In the genomic region with DNA sequence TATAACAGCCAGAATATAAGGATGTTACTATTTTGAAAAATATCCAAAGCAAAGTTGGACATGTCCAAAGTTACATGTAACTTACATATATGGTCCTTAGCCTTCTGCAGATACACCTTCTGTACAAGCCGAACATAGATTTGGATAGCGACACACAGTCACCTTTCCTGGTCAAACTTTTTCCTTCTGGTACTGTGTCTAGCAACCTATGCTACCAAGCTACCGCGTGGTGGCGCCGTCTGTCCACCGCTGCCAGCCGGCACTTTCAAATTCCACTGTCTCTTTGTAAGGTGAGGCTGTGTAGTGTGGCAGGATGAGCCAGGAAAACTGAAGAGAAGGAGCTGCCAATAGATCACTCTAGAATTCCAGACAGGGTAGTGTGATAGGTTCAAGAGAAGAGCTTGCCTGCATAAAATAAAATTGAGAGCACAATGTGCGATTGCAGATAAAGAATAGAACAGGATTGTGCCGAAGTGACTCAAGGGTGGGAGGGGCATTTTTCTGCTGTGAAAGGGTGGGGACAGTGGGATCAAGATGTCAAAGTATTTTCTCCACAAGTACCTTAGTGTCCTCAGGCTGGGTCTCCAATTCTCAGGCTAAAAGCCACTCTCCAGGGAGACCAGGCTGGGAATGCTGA, we compare ENCODE assay signal across 1 cellular context.
TF ChIP-seq lines count a peak whose summit lies in the region.

No MANE protein-coding gene starts in this region.

TF ChIP-seq in HepG2, 621 proteins besides CTCF, POLR2A, EP300 and RAD21 (continued from another document and continues in another):
- TF ChIP-seq, protein P1, sequence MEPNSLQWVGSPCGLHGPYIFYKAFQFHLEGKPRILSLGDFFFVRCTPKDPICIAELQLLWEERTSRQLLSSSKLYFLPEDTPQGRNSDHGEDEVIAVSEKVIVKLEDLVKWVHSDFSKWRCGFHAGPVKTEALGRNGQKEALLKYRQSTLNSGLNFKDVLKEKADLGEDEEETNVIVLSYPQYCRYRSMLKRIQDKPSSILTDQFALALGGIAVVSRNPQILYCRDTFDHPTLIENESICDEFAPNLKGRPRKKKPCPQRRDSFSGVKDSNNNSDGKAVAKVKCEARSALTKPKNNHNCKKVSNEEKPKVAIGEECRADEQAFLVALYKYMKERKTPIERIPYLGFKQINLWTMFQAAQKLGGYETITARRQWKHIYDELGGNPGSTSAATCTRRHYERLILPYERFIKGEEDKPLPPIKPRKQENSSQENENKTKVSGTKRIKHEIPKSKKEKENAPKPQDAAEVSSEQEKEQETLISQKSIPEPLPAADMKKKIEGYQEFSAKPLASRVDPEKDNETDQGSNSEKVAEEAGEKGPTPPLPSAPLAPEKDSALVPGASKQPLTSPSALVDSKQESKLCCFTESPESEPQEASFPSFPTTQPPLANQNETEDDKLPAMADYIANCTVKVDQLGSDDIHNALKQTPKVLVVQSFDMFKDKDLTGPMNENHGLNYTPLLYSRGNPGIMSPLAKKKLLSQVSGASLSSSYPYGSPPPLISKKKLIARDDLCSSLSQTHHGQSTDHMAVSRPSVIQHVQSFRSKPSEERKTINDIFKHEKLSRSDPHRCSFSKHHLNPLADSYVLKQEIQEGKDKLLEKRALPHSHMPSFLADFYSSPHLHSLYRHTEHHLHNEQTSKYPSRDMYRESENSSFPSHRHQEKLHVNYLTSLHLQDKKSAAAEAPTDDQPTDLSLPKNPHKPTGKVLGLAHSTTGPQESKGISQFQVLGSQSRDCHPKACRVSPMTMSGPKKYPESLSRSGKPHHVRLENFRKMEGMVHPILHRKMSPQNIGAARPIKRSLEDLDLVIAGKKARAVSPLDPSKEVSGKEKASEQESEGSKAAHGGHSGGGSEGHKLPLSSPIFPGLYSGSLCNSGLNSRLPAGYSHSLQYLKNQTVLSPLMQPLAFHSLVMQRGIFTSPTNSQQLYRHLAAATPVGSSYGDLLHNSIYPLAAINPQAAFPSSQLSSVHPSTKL (CRISPR knock-in tag; IDR thresholded peaks at IDR 0.05), result peak; percentile 49
- no peak for TF ChIP-seq ZNF781 (CRISPR knock-in tag; IDR thresholded peaks at IDR 0.05; ENCODE audit: borderline replicate concordance, not compliant biosample characterization)
- TF ChIP-seq, protein P2, sequence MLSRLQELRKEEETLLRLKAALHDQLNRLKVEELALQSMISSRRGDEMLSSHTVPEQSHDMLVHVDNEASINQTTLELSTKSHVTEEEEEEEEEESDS (CRISPR knock-in tag; IDR thresholded peaks at IDR 0.05; ENCODE audit: borderline replicate concordance), result no peak
- peak; percentile 54 for TF ChIP-seq YY1 (IDR thresholded peaks at IDR 0.05; ENCODE audit: insufficient read depth, insufficient replicate concordance, low read depth, low read length)
- TF ChIP-seq NCOA2 (CRISPR knock-in tag; IDR thresholded peaks at IDR 0.05), result 0 out of 2 replicates have a peak, but pooled peaks have one; percentile 16
- TF ChIP-seq TMF1 (CRISPR knock-in tag; IDR thresholded peaks at IDR 0.05; ENCODE audit: low read depth), result no peak
- TF ChIP-seq, protein P3, sequence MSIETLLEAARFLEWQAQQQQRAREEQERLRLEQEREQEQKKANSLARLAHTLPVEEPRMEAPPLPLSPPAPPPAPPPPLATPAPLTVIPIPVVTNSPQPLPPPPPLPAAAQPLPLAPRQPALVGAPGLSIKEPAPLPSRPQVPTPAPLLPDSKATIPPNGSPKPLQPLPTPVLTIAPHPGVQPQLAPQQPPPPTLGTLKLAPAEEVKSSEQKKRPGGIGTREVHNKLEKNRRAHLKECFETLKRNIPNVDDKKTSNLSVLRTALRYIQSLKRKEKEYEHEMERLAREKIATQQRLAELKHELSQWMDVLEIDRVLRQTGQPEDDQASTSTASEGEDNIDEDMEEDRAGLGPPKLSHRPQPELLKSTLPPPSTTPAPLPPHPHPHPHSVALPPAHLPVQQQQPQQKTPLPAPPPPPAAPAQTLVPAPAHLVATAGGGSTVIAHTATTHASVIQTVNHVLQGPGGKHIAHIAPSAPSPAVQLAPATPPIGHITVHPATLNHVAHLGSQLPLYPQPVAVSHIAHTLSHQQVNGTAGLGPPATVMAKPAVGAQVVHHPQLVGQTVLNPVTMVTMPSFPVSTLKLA (IDR thresholded peaks at IDR 0.05), result no peak
- no peak for TF ChIP-seq HNRNPL (IDR thresholded peaks at IDR 0.05; ENCODE audit: low read depth, low read length)
- TF ChIP-seq ZMAT3 (CRISPR knock-in tag; conservative IDR thresholded peaks at IDR 0.05), result no peak
- TF ChIP-seq, protein P4, sequence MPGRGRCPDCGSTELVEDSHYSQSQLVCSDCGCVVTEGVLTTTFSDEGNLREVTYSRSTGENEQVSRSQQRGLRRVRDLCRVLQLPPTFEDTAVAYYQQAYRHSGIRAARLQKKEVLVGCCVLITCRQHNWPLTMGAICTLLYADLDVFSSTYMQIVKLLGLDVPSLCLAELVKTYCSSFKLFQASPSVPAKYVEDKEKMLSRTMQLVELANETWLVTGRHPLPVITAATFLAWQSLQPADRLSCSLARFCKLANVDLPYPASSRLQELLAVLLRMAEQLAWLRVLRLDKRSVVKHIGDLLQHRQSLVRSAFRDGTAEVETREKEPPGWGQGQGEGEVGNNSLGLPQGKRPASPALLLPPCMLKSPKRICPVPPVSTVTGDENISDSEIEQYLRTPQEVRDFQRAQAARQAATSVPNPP (CRISPR knock-in tag; IDR thresholded peaks at IDR 0.05), result no peak
- TF ChIP-seq YEATS2 (CRISPR knock-in tag; IDR thresholded peaks at IDR 0.05; ENCODE audit: borderline replicate concordance), result no peak; the same call in 1 of the 2 replicates
- TF ChIP-seq POGZ (CRISPR knock-in tag; IDR thresholded peaks at IDR 0.05), result no peak
- no peak for TF ChIP-seq ZNF460 (CRISPR knock-in tag; IDR thresholded peaks at IDR 0.05; ENCODE audit: borderline replicate concordance)
- no peak for TF ChIP-seq ZNF17 (CRISPR knock-in tag; IDR thresholded peaks at IDR 0.05)
- no peak for TF ChIP-seq SALL2 (CRISPR knock-in tag; IDR thresholded peaks at IDR 0.05)
- no peak for TF ChIP-seq ZNF101 (CRISPR knock-in tag; IDR thresholded peaks at IDR 0.05; ENCODE audit: borderline replicate concordance, low read depth)
- TF ChIP-seq PHF20 (CRISPR knock-in tag; IDR thresholded peaks at IDR 0.05), result no peak
- no peak for TF ChIP-seq RXRA (CRISPR knock-in tag; IDR thresholded peaks at IDR 0.05)
- TF ChIP-seq SALL1 (CRISPR knock-in tag; IDR thresholded peaks at IDR 0.05), result peak; percentile 64
- TF ChIP-seq, protein P5, sequence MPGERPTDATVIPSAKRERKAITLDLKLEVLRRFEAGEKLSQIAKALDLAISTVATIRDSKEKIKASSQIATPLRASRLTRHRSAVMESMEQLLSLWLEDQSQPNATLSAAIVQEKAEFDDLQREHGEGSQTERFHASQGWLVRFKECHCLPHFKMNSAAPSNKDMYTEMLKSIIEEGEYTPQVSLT (CRISPR knock-in tag; IDR thresholded peaks at IDR 0.05; ENCODE audit: borderline replicate concordance, low read depth), result no peak
- TF ChIP-seq PAX8 (CRISPR knock-in tag; IDR thresholded peaks at IDR 0.05; ENCODE audit: borderline replicate concordance), result no peak
- TF ChIP-seq ZNF3 (CRISPR knock-in tag; IDR thresholded peaks at IDR 0.05), result no peak
- TF ChIP-seq ZNF589 (CRISPR knock-in tag; conservative IDR thresholded peaks at IDR 0.05), result no peak
- TF ChIP-seq ZNF556 (CRISPR knock-in tag; IDR thresholded peaks at IDR 0.05; ENCODE audit: borderline replicate concordance), result no peak
- TF ChIP-seq, protein P6, sequence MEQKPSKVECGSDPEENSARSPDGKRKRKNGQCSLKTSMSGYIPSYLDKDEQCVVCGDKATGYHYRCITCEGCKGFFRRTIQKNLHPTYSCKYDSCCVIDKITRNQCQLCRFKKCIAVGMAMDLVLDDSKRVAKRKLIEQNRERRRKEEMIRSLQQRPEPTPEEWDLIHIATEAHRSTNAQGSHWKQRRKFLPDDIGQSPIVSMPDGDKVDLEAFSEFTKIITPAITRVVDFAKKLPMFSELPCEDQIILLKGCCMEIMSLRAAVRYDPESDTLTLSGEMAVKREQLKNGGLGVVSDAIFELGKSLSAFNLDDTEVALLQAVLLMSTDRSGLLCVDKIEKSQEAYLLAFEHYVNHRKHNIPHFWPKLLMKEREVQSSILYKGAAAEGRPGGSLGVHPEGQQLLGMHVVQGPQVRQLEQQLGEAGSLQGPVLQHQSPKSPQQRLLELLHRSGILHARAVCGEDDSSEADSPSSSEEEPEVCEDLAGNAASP (CRISPR knock-in tag; IDR thresholded peaks at IDR 0.05; ENCODE audit: borderline replicate concordance), result peak; percentile 54
- 0 out of 2 replicates have a peak, but pooled peaks have one; percentile 25 for TF ChIP-seq ZNF350 (CRISPR knock-in tag; IDR thresholded peaks at IDR 0.05; ENCODE audit: borderline replicate concordance, low read depth)
- TF ChIP-seq ZNF629 (CRISPR knock-in tag; conservative IDR thresholded peaks at IDR 0.05), result peak; percentile 38; the same call in 1 of the 2 replicates
- TF ChIP-seq, protein P7, sequence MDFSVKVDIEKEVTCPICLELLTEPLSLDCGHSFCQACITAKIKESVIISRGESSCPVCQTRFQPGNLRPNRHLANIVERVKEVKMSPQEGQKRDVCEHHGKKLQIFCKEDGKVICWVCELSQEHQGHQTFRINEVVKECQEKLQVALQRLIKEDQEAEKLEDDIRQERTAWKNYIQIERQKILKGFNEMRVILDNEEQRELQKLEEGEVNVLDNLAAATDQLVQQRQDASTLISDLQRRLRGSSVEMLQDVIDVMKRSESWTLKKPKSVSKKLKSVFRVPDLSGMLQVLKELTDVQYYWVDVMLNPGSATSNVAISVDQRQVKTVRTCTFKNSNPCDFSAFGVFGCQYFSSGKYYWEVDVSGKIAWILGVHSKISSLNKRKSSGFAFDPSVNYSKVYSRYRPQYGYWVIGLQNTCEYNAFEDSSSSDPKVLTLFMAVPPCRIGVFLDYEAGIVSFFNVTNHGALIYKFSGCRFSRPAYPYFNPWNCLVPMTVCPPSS (IDR thresholded peaks at IDR 0.05), result no peak
- no peak; the same call in 1 of the 2 replicates for TF ChIP-seq GABPB1 (CRISPR knock-in tag; IDR thresholded peaks at IDR 0.05)
- TF ChIP-seq, protein P8, sequence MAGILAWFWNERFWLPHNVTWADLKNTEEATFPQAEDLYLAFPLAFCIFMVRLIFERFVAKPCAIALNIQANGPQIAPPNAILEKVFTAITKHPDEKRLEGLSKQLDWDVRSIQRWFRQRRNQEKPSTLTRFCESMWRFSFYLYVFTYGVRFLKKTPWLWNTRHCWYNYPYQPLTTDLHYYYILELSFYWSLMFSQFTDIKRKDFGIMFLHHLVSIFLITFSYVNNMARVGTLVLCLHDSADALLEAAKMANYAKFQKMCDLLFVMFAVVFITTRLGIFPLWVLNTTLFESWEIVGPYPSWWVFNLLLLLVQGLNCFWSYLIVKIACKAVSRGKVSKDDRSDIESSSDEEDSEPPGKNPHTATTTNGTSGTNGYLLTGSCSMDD (CRISPR knock-in tag; IDR thresholded peaks at IDR 0.05), result no peak
- TF ChIP-seq ZSCAN30 (CRISPR knock-in tag; IDR thresholded peaks at IDR 0.05), result no peak; the same call in 1 of the 2 replicates
- TF ChIP-seq RFX5 (IDR thresholded peaks at IDR 0.05; ENCODE audit: low read depth, low read length), result no peak
- no peak for TF ChIP-seq SIX1 (CRISPR knock-in tag; IDR thresholded peaks at IDR 0.05; ENCODE audit: borderline replicate concordance)
- peak; percentile 74; the same call in 1 of the 2 replicates for TF ChIP-seq SMAD3 (CRISPR knock-in tag; IDR thresholded peaks at IDR 0.05)
- no peak for TF ChIP-seq ZC3H4 (CRISPR knock-in tag; IDR thresholded peaks at IDR 0.05; ENCODE audit: borderline replicate concordance)
- 0 out of 2 replicates have a peak, but pooled peaks have one; percentile 45 for TF ChIP-seq CBFB (CRISPR knock-in tag; IDR thresholded peaks at IDR 0.05)
- no peak for TF ChIP-seq SIN3A (IDR thresholded peaks at IDR 0.05; ENCODE audit: borderline replicate concordance, low read depth, low read length)
- TF ChIP-seq ZNF317 (CRISPR knock-in tag; IDR thresholded peaks at IDR 0.05), result no peak
- peak; percentile 42; the same call in 1 of the 2 replicates for TF ChIP-seq ZNF766 (CRISPR knock-in tag; IDR thresholded peaks at IDR 0.05; ENCODE audit: borderline replicate concordance)
- TF ChIP-seq, protein P9, sequence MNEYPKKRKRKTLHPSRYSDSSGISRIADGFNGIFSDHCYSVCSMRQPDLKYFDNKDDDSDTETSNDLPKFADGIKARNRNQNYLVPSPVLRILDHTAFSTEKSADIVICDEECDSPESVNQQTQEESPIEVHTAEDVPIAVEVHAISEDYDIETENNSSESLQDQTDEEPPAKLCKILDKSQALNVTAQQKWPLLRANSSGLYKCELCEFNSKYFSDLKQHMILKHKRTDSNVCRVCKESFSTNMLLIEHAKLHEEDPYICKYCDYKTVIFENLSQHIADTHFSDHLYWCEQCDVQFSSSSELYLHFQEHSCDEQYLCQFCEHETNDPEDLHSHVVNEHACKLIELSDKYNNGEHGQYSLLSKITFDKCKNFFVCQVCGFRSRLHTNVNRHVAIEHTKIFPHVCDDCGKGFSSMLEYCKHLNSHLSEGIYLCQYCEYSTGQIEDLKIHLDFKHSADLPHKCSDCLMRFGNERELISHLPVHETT (CRISPR knock-in tag; conservative IDR thresholded peaks at IDR 0.05), result no peak
- TF ChIP-seq ZNF883 (CRISPR knock-in tag; IDR thresholded peaks at IDR 0.05; ENCODE audit: not compliant biosample characterization), result no peak
- no peak for TF ChIP-seq U2AF2 (IDR thresholded peaks at IDR 0.05; ENCODE audit: low read depth, low read length)
- TF ChIP-seq, protein P10, sequence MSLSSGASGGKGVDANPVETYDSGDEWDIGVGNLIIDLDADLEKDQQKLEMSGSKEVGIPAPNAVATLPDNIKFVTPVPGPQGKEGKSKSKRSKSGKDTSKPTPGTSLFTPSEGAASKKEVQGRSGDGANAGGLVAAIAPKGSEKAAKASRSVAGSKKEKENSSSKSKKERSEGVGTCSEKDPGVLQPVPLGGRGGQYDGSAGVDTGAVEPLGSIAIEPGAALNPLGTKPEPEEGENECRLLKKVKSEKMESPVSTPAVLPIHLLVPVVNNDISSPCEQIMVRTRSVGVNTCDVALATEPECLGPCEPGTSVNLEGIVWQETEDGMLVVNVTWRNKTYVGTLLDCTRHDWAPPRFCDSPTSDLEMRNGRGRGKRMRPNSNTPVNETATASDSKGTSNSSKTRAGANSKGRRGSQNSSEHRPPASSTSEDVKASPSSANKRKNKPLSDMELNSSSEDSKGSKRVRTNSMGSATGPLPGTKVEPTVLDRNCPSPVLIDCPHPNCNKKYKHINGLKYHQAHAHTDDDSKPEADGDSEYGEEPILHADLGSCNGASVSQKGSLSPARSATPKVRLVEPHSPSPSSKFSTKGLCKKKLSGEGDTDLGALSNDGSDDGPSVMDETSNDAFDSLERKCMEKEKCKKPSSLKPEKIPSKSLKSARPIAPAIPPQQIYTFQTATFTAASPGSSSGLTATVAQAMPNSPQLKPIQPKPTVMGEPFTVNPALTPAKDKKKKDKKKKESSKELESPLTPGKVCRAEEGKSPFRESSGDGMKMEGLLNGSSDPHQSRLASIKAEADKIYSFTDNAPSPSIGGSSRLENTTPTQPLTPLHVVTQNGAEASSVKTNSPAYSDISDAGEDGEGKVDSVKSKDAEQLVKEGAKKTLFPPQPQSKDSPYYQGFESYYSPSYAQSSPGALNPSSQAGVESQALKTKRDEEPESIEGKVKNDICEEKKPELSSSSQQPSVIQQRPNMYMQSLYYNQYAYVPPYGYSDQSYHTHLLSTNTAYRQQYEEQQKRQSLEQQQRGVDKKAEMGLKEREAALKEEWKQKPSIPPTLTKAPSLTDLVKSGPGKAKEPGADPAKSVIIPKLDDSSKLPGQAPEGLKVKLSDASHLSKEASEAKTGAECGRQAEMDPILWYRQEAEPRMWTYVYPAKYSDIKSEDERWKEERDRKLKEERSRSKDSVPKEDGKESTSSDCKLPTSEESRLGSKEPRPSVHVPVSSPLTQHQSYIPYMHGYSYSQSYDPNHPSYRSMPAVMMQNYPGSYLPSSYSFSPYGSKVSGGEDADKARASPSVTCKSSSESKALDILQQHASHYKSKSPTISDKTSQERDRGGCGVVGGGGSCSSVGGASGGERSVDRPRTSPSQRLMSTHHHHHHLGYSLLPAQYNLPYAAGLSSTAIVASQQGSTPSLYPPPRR (CRISPR knock-in tag; IDR thresholded peaks at IDR 0.05; ENCODE audit: borderline replicate concordance), result no peak
- TF ChIP-seq NFIC (IDR thresholded peaks at IDR 0.05; ENCODE audit: low read length), result no peak
- no peak for TF ChIP-seq NFE2L1 (CRISPR knock-in tag; IDR thresholded peaks at IDR 0.05; ENCODE audit: borderline replicate concordance)
- no peak for TF ChIP-seq SIX4 (CRISPR knock-in tag; IDR thresholded peaks at IDR 0.05)
